ENCODE assay signal across 8 cellular contexts in the genomic region with DNA sequence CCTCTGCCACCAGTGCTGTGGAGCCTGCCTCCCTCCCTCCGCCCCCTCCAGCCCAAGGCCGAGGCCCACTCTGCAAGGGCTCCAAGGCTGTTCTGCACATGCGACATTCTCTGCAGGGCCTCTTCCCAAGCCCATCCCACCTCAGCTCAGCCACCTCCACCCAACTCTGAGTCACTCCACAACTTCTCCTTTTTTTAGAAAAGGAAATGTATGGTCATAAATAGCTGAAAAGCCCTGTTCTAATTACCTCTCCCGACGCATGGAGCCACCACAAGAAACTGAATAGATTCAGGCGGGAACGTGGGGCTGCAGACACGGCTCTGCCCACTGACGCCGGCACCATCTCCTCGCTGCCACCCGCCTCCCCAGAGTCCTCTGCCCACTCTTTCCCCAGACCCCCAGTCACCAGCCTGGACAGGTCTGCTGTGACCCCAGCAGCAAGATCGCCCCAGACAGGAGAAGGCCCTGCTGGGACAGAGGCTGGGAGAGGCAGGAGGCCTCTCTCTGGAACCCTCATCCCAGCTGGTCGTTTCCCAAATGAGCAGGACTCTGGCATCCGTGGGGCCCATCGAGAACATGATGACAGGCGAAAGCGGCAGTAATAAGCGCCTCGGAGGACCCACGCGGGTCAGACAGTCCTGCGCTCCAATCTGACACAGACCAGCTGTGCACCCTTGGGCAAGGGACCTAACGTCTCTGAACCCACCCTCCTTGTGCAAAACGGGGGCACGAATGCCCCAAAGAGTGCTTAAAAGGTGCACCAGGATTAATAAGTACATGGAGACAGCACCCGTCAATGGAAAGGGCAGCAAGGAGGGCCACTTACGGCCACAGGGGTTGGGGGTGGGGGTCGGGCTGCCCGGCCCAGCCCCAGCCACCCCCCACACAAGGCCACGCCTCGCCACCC.
DNase-seq lines count a peak whose midpoint lies in the region; ATAC-seq and TF ChIP-seq lines count a peak whose summit lies in the region.

No MANE protein-coding gene starts in this region.

- peaks cover 2% of the 10 kb centered on the region for H3K9me3 Mint-ChIP-seq in osteocyte (ENCODE audit: unreplicated experiment)

- H3K27me3 Mint-ChIP-seq in osteocyte (ENCODE audit: unreplicated experiment): no peaks in the 10 kb centered on the region

- in situ Hi-C loops in GM13976 (cut with MboI; ENCODE audit: low sequenced_read_pairs, unreplicated experiment): no loop called here

- peak; percentile 65 for DNase-seq in GM13976 (ENCODE audit: low spot score)
- peak; percentile 92 for DNase-seq in SIG-M5 (lab: John Stamatoyannopoulos, UW)
- DNase-seq in fibroblast of the aortic adventitia (ENCODE audit: low read depth): peak; percentile 88
- DNase-seq in osteocyte (ENCODE audit: extremely low spot score, unreplicated experiment): no peak
- no peak for DNase-seq in GOT3 (lab: John Stamatoyannopoulos, UW)
- DNase-seq in NCI-H345 treated with DMSO at 0.1 percent for 48 hours (lab: John Stamatoyannopoulos, UW; ENCODE audit: unreplicated experiment): no peak

- TF ChIP-seq CTCF in GM13976 (IDR thresholded peaks at IDR 0.05; ENCODE audit: borderline replicate concordance, control extremely low read depth, extremely low read depth, insufficient read depth, missing control alignments) (no peak), fibroblast of the aortic adventitia (IDR thresholded peaks at IDR 0.05; ENCODE audit: insufficient read depth, low read length) (no peak), osteocyte (IDR thresholded peaks at IDR 0.05) (no peak)

- ATAC-seq in HG03045 (IDR thresholded peaks at IDR 0.05; ENCODE audit: unreplicated experiment): no peak
- no peak for ATAC-seq in GM19035 (IDR thresholded peaks at IDR 0.05; ENCODE audit: unreplicated experiment)

- H3K4me1 Mint-ChIP-seq in osteocyte (ENCODE audit: unreplicated experiment): peaks cover 26% of the 10 kb centered on the region

- peak overlapping the region; percentile 44 for H3K4me3 ChIP-seq in fibroblast of the aortic adventitia (ENCODE audit: low read depth, low read length)

- no peak overlapping the region for H3K4me3 Mint-ChIP-seq in osteocyte (ENCODE audit: unreplicated experiment)

- peak overlapping the region; percentile 74 for H3K27ac Mint-ChIP-seq in osteocyte (ENCODE audit: unreplicated experiment)

- peaks cover 2% of the 10 kb centered on the region for H3K36me3 Mint-ChIP-seq in osteocyte (ENCODE audit: unreplicated experiment)

Comparison
In these comparisons a context has a peak if more than half of its experiments do, and no peak if none do; other contexts are left out.
1. DNase-seq: peak in GM13976 (single experiment), SIG-M5 (single experiment) and fibroblast of the aortic adventitia (single experiment); none in osteocyte (single experiment), GOT3 (single experiment) and NCI-H345 treated with DMSO at 0.1 percent for 48 hours (single experiment).